8 cellular contexts compared by ENCODE assay signal in genomic region chr4:52712991-52713275, GRCh38. TPM values are rescaled to one million over a fixed set of nuclear protein-coding genes. Genes with fewer than 3 reads are reported as not detected.
DNase-seq lines count a peak whose midpoint lies in the region; ATAC-seq and TF ChIP-seq lines count a peak whose summit lies in the region.

No MANE protein-coding gene starts in this region.

- H3K27ac ChIP-seq in H9 (ENCODE audit: insufficient read length, low read depth, low read length) (no peak overlapping the region), right cardiac atrium (ENCODE audit: low read length) (peak overlapping the region; percentile 98), skin epidermis (peak overlapping the region in 20 of 21 experiments; percentile 83 to 97 (median 93))

- no peak overlapping the region for H3K56ac ChIP-seq in H9 (ENCODE audit: insufficient read length, low read depth, low read length)

- H4K5ac ChIP-seq in H9 (ENCODE audit: insufficient read length, low read depth, low read length), result no peak overlapping the region

- no peak for ATAC-seq in right cardiac atrium

- H2BK12ac ChIP-seq in H9 (ENCODE audit: insufficient read length, low read depth, low read length), result no peak overlapping the region

- H3T11ph ChIP-seq in H9 (ENCODE audit: low read length), result no peak overlapping the region

- H3K4me3 ChIP-seq in WI38 (ENCODE audit: low read depth, low read length) (peak overlapping the region; percentile 75), right cardiac atrium (ENCODE audit: low read length) (peak overlapping the region; percentile 93), skin epidermis (peak overlapping the region; percentile 61 to 96 (median 76))

- H3K9me3 ChIP-seq in H9 (ENCODE audit: control insufficient read depth, low read depth, low read length) (no peaks in the 10 kb centered on the region), right cardiac atrium (ENCODE audit: control insufficient read depth, low read length) (no peaks in the 10 kb centered on the region)

- no peak overlapping the region for H2AFZ ChIP-seq in H9 (ENCODE audit: low read length)

- no peaks in the 10 kb centered on the region for H3K9me3 Mint-ChIP-seq in H9

- H3K9ac ChIP-seq in H9 (ENCODE audit: extremely low read depth, insufficient read length, low read length), result peak overlapping the region; percentile 86

- H3K79me2 ChIP-seq in H9 (ENCODE audit: insufficient read depth, low read length), result peaks cover 9% of the 10 kb centered on the region; the same call in 1 of the 2 replicates

- peaks cover 35 to 46% (median 43%) of the 10 kb centered on the region in 3 experiments for H3K36me3 Mint-ChIP-seq in H9 (ENCODE audit: insufficient read depth in 1 of 3, low read depth in 3 of 3)

- peak overlapping the region; percentile 59 for H3K18ac ChIP-seq in H9 (ENCODE audit: insufficient read length, low read depth, low read length)

- H3K4me2 ChIP-seq in H9 (ENCODE audit: insufficient read depth, insufficient read length, low read length), result peak overlapping the region; percentile 99

- no peak overlapping the region for H3K23ac ChIP-seq in H9 (ENCODE audit: insufficient read length, low read depth, low read length)

- peak overlapping the region; percentile 88 for H3K14ac ChIP-seq in H9 (ENCODE audit: insufficient read depth, low read length)

- WGBS in H9 (ENCODE audit: extremely low coverage, insufficient read length, low lambda C conversion rate), result no CpG with 5 or more reads among the region's 10 CpGs
- under 1% methylated on average over 10 of the region's 10 CpGs for WGBS in right cardiac atrium

- H4K8ac ChIP-seq in H9 (replicated peaks; ENCODE audit: insufficient read length, low read depth, low read length), result no peak overlapping the region

- H2BK120ac ChIP-seq in H9 (ENCODE audit: low read depth, low read length, poor library complexity, severe bottlenecking), result no peak overlapping the region

- H3K27ac Mint-ChIP-seq in H9, result peak overlapping the region; percentile 88 to 98 (median 90)

- no peak overlapping the region for H2BK15ac ChIP-seq in H9 (ENCODE audit: low read depth, low read length)

- H3K4me3 Mint-ChIP-seq in H9, result peak overlapping the region; percentile 91 to 93

- H2BK20ac ChIP-seq in H9 (ENCODE audit: low read depth, low read length, poor library complexity, severe bottlenecking), result no peak overlapping the region

- peaks cover 5% of the 10 kb centered on the region for H3K79me1 ChIP-seq in H9 (ENCODE audit: insufficient read depth, low read depth, low read length, poor library complexity, severe bottlenecking)

- TF ChIP-seq CTCF in H9 (conservative IDR thresholded peaks at IDR 0.05) (no peak), WI38 (IDR thresholded peaks at IDR 0.05; ENCODE audit: low read depth, low read length) (no peak)

- intact Hi-C loops in right cardiac atrium (cut with DNase I), result loop anchor here in 2 of 4 donors (10.0 kb wide), 2 partner anchors 152 to 272 kb away; partner anchors contain the start of gene RASL11B (in 1 of the 2)

- H3K4me1 ChIP-seq in H9 (ENCODE audit: insufficient read depth, low read length) (peaks cover 15% of the 10 kb centered on the region), right cardiac atrium (ENCODE audit: control insufficient read depth, insufficient read depth, low read length) (peaks cover 4% of the 10 kb centered on the region)

- no peaks in the 10 kb centered on the region for H4K20me1 ChIP-seq in H9 (ENCODE audit: control insufficient read depth, insufficient read depth, insufficient read length)

- peaks cover 5% of the 10 kb centered on the region for H3K27me3 Mint-ChIP-seq in H9 (ENCODE audit: low read depth)

- no peak overlapping the region for H4K91ac ChIP-seq in H9 (ENCODE audit: insufficient read length, low read depth, low read length)

- H3K23me2 ChIP-seq in H9 (ENCODE audit: insufficient read length, low read depth, low read length, poor library complexity, severe bottlenecking), result peaks cover 17% of the 10 kb centered on the region

- H3K27me3 ChIP-seq in H9 (ENCODE audit: insufficient read depth, low read length), result no peaks in the 10 kb centered on the region
- no peaks in the 10 kb centered on the region for H3K27me3 ChIP-seq in right cardiac atrium (ENCODE audit: control insufficient read depth, insufficient read depth)

- H3K4me1 Mint-ChIP-seq in H9, result peaks cover 42 to 50% of the 10 kb centered on the region in 2 experiments

- H2AK5ac ChIP-seq in H9 (ENCODE audit: insufficient read length, low read length), result no peak overlapping the region

- H3K4ac ChIP-seq in H9 (ENCODE audit: low read depth, low read length), result no peak overlapping the region; the same call in 1 of the 2 replicates

- DNase-seq in H9 (no peak), right cardiac atrium (no peak), NCI-H446 treated with DMSO at 0.1 percent for 48 hours (lab: John Stamatoyannopoulos, UW) (no peak), HCEC 1CT (no peak), mesenteric fat pad (ENCODE audit: low spot score) (no peak)
- no peak for DNase-seq in stimulated activated naive CD4-positive, alpha-beta T cell (lab: John Stamatoyannopoulos, UW)

- H2BK5ac ChIP-seq in H9 (ENCODE audit: insufficient read length, low read length), result no peak overlapping the region

RNA-seq across cellular contexts. Expression of gene ERVMER34-1, which starts 38.3 kb away (rescaled TPM):
- 14.4 and 15.5 TPM in 2 replicates for total RNA-seq in H9 (2021)
- 1 to 10 TPM; 1.0 to 3.8 (median 2.9) TPM for total RNA-seq in right cardiac atrium
- polyA plus RNA-seq in right cardiac atrium, result 2.3 TPM
- not detected for total RNA-seq in mesenteric fat pad

RNA-seq across cellular contexts. Expression of gene USP46, which starts 53.8 kb away (rescaled TPM):
- total RNA-seq in H9 (2021), result 53.6 and 59.8 TPM in 2 replicates
- 10 to 100 TPM; 51.1 to 63.7 (median 59.5) TPM for total RNA-seq in right cardiac atrium
- polyA plus RNA-seq in right cardiac atrium, result 12.6 TPM
- total RNA-seq in mesenteric fat pad, result 18.3 TPM
